In the genomic region with DNA sequence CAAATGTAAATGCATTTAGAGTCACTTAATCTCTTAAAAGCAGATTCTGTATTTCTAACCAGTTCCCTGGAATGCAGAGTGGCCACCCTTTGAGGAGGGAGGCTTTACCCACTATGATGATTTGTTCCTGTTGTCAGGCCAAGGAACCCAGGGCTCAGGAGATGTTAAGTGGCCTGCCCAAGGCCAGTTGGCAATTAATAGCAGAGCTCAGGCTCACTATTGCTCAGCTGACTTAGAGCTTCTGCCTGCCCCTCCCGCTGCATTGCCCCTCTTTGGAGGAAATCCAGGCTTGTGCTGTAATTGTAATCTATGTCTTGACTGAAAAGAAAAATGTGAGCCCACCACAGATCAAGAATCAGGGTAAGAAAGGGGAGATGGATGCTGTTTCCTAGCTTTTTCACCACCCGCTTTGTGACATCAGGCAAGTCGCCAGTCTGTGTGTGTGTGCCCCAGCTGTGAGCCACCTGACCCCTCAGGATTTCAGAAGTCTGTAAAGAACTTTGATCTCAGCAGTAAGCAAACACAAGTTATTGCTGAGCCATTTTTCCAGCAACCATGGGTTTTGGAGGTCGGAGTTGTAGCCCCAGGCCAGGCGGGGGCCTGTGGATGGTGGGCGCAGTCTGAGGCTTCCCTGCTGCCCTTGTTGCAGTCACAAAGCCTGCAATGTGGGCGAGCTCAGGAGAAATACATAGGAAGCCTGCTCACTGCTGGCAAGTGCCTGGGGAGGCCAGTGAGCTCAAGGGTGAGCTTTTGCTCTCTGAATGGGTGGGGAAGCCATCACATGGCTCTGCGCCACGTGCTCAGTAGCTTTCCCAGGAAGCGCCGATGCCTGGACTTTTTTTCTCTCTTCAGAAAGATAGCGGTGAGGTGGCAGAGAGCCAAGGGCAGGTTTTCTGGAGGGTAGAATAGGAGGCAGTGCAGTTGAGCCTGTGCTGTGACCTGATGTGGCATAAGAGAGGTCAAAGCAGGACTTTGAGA, we compare ENCODE assay signal across 1 cellular context.
TF ChIP-seq lines count a peak whose summit lies in the region.

No MANE protein-coding gene starts in this region.

TF ChIP-seq in HepG2, 621 proteins besides CTCF, POLR2A, EP300 and RAD21 (continued from another document and continues in another):
- TF ChIP-seq, protein P1, sequence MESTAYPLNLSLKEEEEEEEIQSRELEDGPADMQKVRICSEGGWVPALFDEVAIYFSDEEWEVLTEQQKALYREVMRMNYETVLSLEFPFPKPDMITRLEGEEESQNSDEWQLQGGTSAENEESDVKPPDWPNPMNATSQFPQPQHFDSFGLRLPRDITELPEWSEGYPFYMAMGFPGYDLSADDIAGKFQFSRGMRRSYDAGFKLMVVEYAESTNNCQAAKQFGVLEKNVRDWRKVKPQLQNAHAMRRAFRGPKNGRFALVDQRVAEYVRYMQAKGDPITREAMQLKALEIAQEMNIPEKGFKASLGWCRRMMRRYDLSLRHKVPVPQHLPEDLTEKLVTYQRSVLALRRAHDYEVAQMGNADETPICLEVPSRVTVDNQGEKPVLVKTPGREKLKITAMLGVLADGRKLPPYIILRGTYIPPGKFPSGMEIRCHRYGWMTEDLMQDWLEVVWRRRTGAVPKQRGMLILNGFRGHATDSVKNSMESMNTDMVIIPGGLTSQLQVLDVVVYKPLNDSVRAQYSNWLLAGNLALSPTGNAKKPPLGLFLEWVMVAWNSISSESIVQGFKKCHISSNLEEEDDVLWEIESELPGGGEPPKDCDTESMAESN (CRISPR knock-in tag; conservative IDR thresholded peaks at IDR 0.05) = peak; percentile 65; the same call in 1 of the 2 replicates
- TF ChIP-seq, protein P2, sequence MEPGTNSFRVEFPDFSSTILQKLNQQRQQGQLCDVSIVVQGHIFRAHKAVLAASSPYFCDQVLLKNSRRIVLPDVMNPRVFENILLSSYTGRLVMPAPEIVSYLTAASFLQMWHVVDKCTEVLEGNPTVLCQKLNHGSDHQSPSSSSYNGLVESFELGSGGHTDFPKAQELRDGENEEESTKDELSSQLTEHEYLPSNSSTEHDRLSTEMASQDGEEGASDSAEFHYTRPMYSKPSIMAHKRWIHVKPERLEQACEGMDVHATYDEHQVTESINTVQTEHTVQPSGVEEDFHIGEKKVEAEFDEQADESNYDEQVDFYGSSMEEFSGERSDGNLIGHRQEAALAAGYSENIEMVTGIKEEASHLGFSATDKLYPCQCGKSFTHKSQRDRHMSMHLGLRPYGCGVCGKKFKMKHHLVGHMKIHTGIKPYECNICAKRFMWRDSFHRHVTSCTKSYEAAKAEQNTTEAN (CRISPR knock-in tag; conservative IDR thresholded peaks at IDR 0.05) = peak; percentile 78; the same call in 1 of the 2 replicates
- TF ChIP-seq, protein P3, sequence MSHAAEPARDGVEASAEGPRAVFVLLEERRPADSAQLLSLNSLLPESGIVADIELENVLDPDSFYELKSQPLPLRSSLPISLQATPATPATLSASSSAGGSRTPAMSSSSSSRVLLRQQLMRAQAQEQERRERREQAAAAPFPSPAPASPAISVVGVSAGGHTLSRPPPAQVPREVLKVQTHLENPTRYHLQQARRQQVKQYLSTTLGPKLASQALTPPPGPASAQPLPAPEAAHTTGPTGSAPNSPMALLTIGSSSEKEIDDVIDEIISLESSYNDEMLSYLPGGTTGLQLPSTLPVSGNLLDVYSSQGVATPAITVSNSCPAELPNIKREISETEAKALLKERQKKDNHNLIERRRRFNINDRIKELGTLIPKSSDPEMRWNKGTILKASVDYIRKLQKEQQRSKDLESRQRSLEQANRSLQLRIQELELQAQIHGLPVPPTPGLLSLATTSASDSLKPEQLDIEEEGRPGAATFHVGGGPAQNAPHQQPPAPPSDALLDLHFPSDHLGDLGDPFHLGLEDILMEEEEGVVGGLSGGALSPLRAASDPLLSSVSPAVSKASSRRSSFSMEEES (CRISPR knock-in tag; IDR thresholded peaks at IDR 0.05) = peak; percentile 98
- TF ChIP-seq HNRNPK (IDR thresholded peaks at IDR 0.05; ENCODE audit: low read depth, low read length, poor library complexity, severe bottlenecking) (peak; percentile 37), SRSF1 (optimal IDR thresholded peaks at IDR 0.05; ENCODE audit: low read depth, low read length) (no peak), ZBTB3 (CRISPR knock-in tag; IDR thresholded peaks at IDR 0.05; ENCODE audit: borderline replicate concordance, low read depth) (0 out of 2 replicates have a peak, but pooled peaks have one; percentile 64), ZNF468 (CRISPR knock-in tag; IDR thresholded peaks at IDR 0.05) (no peak), NR2F6 (IDR thresholded peaks at IDR 0.05) (peak; percentile 56), NR2F6 (CRISPR knock-in tag; IDR thresholded peaks at IDR 0.05) (peak; percentile 73), ZNF672 (CRISPR knock-in tag; IDR thresholded peaks at IDR 0.05) (no peak), ZSCAN12 (CRISPR knock-in tag; IDR thresholded peaks at IDR 0.05) (no peak; the same call in 1 of the 2 replicates), GABPB1 (CRISPR knock-in tag; IDR thresholded peaks at IDR 0.05) (peak; percentile 51; the same call in 1 of the 2 replicates), ZBTB21 (CRISPR knock-in tag; IDR thresholded peaks at IDR 0.05) (no peak), FOXA1 (IDR thresholded peaks at IDR 0.05) (no peak), FOXA1 (CRISPR knock-in tag; IDR thresholded peaks at IDR 0.05) (peak; percentile 66), FOXA3 (CRISPR knock-in tag; IDR thresholded peaks at IDR 0.05) (peak; percentile 60), ZNF383 (CRISPR knock-in tag; IDR thresholded peaks at IDR 0.05; ENCODE audit: borderline replicate concordance) (peak; percentile 66; the same call in 1 of the 2 replicates), SATB2 (CRISPR knock-in tag; IDR thresholded peaks at IDR 0.05) (0 out of 2 replicates have a peak, but pooled peaks have one; percentile 72), HMGA1 (CRISPR knock-in tag; conservative IDR thresholded peaks at IDR 0.05) (no peak), ZNF160 (CRISPR knock-in tag; IDR thresholded peaks at IDR 0.05) (peak; percentile 64; the same call in 1 of the 2 replicates), ZNF775 (CRISPR knock-in tag; IDR thresholded peaks at IDR 0.05; ENCODE audit: borderline replicate concordance) (peak; percentile 86; the same call in 1 of the 2 replicates), ZC3H13 (CRISPR knock-in tag; IDR thresholded peaks at IDR 0.05) (no peak), PHF8 (CRISPR knock-in tag; IDR thresholded peaks at IDR 0.05) (peak; percentile 61), CBFB (CRISPR knock-in tag; IDR thresholded peaks at IDR 0.05) (0 out of 2 replicates have a peak, but pooled peaks have one; percentile 63), ZNF333 (CRISPR knock-in tag; IDR thresholded peaks at IDR 0.05; ENCODE audit: borderline replicate concordance) (peak; percentile 72; the same call in 1 of the 2 replicates), RBFOX2 (IDR thresholded peaks at IDR 0.05; ENCODE audit: low read depth, low read length) (peak; percentile 43), EED (CRISPR knock-in tag; IDR thresholded peaks at IDR 0.05) (no peak), PAF1 (CRISPR knock-in tag; IDR thresholded peaks at IDR 0.05) (no peak), RXRB (CRISPR knock-in tag; IDR thresholded peaks at IDR 0.05; ENCODE audit: borderline replicate concordance) (peak; percentile 87), SNAPC2 (CRISPR knock-in tag; IDR thresholded peaks at IDR 0.05) (0 out of 2 replicates have a peak, but pooled peaks have one; percentile 34), KDM5B (CRISPR knock-in tag; IDR thresholded peaks at IDR 0.05; ENCODE audit: borderline replicate concordance) (peak; percentile 93; the same call in 1 of the 2 replicates), ZNF12 (CRISPR knock-in tag; IDR thresholded peaks at IDR 0.05) (0 out of 2 replicates have a peak, but pooled peaks have one; percentile 30), KLF13 (CRISPR knock-in tag; IDR thresholded peaks at IDR 0.05) (no peak), STAG1 (CRISPR knock-in tag; IDR thresholded peaks at IDR 0.05) (no peak), IKZF4 (CRISPR knock-in tag; IDR thresholded peaks at IDR 0.05; ENCODE audit: borderline replicate concordance, low read depth, not compliant biosample characterization) (no peak), NCOA5 (CRISPR knock-in tag; IDR thresholded peaks at IDR 0.05) (no peak), ZNF720 (CRISPR knock-in tag; IDR thresholded peaks at IDR 0.05) (no peak), ZNF614 (CRISPR knock-in tag; IDR thresholded peaks at IDR 0.05; ENCODE audit: borderline replicate concordance) (0 out of 2 replicates have a peak, but pooled peaks have one; percentile 38), KLF12 (CRISPR knock-in tag; IDR thresholded peaks at IDR 0.05; ENCODE audit: borderline replicate concordance) (no peak; the same call in 1 of the 2 replicates)
- TF ChIP-seq, protein P4, sequence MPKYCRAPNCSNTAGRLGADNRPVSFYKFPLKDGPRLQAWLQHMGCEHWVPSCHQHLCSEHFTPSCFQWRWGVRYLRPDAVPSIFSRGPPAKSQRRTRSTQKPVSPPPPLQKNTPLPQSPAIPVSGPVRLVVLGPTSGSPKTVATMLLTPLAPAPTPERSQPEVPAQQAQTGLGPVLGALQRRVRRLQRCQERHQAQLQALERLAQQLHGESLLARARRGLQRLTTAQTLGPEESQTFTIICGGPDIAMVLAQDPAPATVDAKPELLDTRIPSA (CRISPR knock-in tag; IDR thresholded peaks at IDR 0.05; ENCODE audit: borderline replicate concordance) = 0 out of 2 replicates have a peak, but pooled peaks have one; percentile 63
- TF ChIP-seq, protein P5, sequence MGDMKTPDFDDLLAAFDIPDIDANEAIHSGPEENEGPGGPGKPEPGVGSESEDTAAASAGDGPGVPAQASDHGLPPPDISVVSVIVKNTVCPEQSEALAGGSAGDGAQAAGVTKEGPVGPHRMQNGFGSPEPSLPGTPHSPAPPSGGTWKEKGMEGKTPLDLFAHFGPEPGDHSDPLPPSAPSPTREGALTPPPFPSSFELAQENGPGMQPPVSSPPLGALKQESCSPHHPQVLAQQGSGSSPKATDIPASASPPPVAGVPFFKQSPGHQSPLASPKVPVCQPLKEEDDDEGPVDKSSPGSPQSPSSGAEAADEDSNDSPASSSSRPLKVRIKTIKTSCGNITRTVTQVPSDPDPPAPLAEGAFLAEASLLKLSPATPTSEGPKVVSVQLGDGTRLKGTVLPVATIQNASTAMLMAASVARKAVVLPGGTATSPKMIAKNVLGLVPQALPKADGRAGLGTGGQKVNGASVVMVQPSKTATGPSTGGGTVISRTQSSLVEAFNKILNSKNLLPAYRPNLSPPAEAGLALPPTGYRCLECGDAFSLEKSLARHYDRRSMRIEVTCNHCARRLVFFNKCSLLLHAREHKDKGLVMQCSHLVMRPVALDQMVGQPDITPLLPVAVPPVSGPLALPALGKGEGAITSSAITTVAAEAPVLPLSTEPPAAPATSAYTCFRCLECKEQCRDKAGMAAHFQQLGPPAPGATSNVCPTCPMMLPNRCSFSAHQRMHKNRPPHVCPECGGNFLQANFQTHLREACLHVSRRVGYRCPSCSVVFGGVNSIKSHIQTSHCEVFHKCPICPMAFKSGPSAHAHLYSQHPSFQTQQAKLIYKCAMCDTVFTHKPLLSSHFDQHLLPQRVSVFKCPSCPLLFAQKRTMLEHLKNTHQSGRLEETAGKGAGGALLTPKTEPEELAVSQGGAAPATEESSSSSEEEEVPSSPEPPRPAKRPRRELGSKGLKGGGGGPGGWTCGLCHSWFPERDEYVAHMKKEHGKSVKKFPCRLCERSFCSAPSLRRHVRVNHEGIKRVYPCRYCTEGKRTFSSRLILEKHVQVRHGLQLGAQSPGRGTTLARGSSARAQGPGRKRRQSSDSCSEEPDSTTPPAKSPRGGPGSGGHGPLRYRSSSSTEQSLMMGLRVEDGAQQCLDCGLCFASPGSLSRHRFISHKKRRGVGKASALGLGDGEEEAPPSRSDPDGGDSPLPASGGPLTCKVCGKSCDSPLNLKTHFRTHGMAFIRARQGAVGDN (CRISPR knock-in tag; IDR thresholded peaks at IDR 0.05) = peak; percentile 100
- TF ChIP-seq, protein P6, sequence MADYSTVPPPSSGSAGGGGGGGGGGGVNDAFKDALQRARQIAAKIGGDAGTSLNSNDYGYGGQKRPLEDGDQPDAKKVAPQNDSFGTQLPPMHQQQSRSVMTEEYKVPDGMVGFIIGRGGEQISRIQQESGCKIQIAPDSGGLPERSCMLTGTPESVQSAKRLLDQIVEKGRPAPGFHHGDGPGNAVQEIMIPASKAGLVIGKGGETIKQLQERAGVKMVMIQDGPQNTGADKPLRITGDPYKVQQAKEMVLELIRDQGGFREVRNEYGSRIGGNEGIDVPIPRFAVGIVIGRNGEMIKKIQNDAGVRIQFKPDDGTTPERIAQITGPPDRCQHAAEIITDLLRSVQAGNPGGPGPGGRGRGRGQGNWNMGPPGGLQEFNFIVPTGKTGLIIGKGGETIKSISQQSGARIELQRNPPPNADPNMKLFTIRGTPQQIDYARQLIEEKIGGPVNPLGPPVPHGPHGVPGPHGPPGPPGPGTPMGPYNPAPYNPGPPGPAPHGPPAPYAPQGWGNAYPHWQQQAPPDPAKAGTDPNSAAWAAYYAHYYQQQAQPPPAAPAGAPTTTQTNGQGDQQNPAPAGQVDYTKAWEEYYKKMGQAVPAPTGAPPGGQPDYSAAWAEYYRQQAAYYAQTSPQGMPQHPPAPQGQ (CRISPR knock-in tag; IDR thresholded peaks at IDR 0.05; ENCODE audit: borderline replicate concordance) = no peak; the same call in 1 of the 2 replicates
- TF ChIP-seq, protein P7, sequence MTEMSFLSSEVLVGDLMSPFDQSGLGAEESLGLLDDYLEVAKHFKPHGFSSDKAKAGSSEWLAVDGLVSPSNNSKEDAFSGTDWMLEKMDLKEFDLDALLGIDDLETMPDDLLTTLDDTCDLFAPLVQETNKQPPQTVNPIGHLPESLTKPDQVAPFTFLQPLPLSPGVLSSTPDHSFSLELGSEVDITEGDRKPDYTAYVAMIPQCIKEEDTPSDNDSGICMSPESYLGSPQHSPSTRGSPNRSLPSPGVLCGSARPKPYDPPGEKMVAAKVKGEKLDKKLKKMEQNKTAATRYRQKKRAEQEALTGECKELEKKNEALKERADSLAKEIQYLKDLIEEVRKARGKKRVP (CRISPR knock-in tag; IDR thresholded peaks at IDR 0.05) = peak in 1 of 2 experiments; percentile 29; a peak in 2 of 4 replicates
- TF ChIP-seq, protein P8, sequence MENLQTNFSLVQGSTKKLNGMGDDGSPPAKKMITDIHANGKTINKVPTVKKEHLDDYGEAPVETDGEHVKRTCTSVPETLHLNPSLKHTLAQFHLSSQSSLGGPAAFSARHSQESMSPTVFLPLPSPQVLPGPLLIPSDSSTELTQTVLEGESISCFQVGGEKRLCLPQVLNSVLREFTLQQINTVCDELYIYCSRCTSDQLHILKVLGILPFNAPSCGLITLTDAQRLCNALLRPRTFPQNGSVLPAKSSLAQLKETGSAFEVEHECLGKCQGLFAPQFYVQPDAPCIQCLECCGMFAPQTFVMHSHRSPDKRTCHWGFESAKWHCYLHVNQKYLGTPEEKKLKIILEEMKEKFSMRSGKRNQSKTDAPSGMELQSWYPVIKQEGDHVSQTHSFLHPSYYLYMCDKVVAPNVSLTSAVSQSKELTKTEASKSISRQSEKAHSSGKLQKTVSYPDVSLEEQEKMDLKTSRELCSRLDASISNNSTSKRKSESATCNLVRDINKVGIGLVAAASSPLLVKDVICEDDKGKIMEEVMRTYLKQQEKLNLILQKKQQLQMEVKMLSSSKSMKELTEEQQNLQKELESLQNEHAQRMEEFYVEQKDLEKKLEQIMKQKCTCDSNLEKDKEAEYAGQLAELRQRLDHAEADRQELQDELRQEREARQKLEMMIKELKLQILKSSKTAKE (CRISPR knock-in tag; IDR thresholded peaks at IDR 0.05; ENCODE audit: borderline replicate concordance) = no peak; the same call in 1 of the 2 replicates
- TF ChIP-seq, protein P9, sequence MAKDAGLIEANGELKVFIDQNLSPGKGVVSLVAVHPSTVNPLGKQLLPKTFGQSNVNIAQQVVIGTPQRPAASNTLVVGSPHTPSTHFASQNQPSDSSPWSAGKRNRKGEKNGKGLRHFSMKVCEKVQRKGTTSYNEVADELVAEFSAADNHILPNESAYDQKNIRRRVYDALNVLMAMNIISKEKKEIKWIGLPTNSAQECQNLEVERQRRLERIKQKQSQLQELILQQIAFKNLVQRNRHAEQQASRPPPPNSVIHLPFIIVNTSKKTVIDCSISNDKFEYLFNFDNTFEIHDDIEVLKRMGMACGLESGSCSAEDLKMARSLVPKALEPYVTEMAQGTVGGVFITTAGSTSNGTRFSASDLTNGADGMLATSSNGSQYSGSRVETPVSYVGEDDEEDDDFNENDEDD (CRISPR knock-in tag; IDR thresholded peaks at IDR 0.05; ENCODE audit: borderline replicate concordance) = peak; percentile 93
